ENCODE assay signal across 1 cellular context in the genomic region with DNA sequence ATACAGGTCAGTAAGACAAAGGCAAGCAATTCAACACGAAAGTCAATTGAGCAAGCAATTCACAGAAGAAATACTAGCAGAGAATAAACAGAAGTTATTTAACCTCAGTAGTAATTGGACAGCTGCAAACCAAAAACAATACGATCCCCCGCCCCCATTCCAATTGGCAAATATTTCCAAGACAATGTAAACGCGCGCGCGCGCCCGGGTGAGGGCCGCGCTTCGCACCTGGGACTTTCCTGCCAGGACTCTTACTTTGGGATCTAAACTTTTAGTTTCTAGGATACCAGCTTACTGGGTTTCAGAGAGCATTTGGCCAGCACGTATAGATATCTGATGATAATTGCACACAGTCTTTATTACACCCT.
TF ChIP-seq lines count a peak whose summit lies in the region.

No MANE protein-coding gene starts in this region.

TF ChIP-seq in HCT116, 20 proteins besides CTCF, POLR2A, EP300 and RAD21:
- TF ChIP-seq SRF (IDR thresholded peaks at IDR 0.05; ENCODE audit: low read depth): no peak
- TF ChIP-seq CBX3 (IDR thresholded peaks at IDR 0.05; ENCODE audit: low read depth): no peak
- no peak for TF ChIP-seq JUND (IDR thresholded peaks at IDR 0.05)
- no peak for TF ChIP-seq POLR2AphosphoS5 (IDR thresholded peaks at IDR 0.05; ENCODE audit: low read depth, low read length)
